8 cellular contexts compared by ENCODE assay signal in the genomic region with DNA sequence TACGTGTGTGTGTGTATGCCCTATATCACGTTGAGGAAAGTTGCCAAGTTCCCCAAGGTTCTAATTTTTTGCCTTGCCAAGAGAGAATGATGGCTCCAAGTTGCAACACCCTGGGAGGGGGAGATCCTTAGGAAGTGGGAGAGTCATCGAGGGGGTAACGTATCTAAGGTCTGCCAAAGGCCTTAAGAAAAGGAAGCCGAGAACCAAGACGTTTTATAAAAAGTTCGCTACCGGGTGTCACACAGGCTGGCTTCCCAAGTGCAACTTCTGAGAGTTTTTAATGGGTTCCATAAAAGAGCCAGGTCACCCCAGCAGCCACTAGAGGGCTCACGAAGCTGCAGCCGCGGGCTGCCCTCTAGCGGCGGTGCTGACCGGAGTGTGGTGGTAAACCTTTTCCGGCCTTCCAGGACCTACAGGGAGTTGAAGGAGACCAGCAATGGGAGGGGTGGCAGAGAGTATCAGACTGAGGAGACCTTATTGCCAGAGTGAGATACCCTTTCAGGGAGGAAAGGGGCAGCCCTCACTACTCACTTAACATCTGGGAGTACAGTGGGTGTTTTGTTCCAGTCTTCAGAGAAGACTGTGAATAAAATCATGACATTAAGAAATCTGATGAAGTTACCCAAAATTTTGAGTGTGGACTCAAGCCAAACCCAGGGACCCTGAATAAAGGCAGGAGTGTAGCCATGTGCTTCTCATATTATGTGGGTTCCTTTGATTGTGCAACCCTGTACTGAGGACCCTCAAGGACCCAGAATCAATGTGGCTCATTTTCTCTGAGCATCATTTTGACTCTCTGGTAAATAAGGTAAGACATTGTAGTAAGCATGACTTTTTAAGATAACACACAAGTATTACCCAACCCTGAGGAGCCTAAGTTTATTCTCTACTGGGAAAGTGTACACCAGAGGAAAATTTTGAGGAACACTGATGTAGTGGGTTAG. TPM values are rescaled to one million over a fixed set of nuclear protein-coding genes. Genes with fewer than 3 reads are reported as not detected.
DNase-seq lines count a peak whose midpoint lies in the region; ATAC-seq and TF ChIP-seq lines count a peak whose summit lies in the region.

No MANE protein-coding gene starts in this region.

- peak; percentile 99 for TF ChIP-seq CTCF in endothelial cell (IDR thresholded peaks at IDR 0.05; ENCODE audit: unreplicated experiment)

- H3K4me3 Mint-ChIP-seq in endothelial cell (ENCODE audit: unreplicated experiment): peak overlapping the region; percentile 85

- peak overlapping the region; percentile 86 for H3K27ac Mint-ChIP-seq in endothelial cell (ENCODE audit: unreplicated experiment)

- H3K36me3 Mint-ChIP-seq in endothelial cell (ENCODE audit: low read depth, unreplicated experiment): peaks cover 3% of the 10 kb centered on the region

- no peaks in the 10 kb centered on the region for H3K9me3 Mint-ChIP-seq in endothelial cell (ENCODE audit: unreplicated experiment)

- DNase-seq in D341Med (ENCODE audit: low spot score) (peak; percentile 85), HT1080 (ENCODE audit: low read depth) (peak; percentile 91), endothelial cell (ENCODE audit: low spot score) (peak; percentile 93), middle frontal gyrus (ENCODE audit: extremely low spot score, low spot score) (peak; percentile 77)
- DNase-seq in NK-92 treated with Interleukin-12 subunit alpha and Interleukin-12 subunit beta, amount 100 ng/mL, for 24 hours (lab: John Stamatoyannopoulos, UW): peak; percentile 81
- peak; percentile 94 for DNase-seq in activated CD8-positive, alpha-beta memory T cell treated with anti-CD3 and anti-CD28 coated beads for 24 hours
- DNase-seq in stimulated activated CD8-positive, alpha-beta memory T cell treated with anti-CD3 and anti-CD28 coated beads, Interleukin-2, amount 100 ng/mL, for 1 hour (ENCODE audit: low read depth in 2 of 2): peak; percentile 72 to 75

- peak; percentile 68 for ATAC-seq in GM21367 (IDR thresholded peaks at IDR 0.05; ENCODE audit: unreplicated experiment)

- peaks cover 5% of the 10 kb centered on the region for H3K27me3 Mint-ChIP-seq in endothelial cell (ENCODE audit: unreplicated experiment)

- H3K4me1 Mint-ChIP-seq in endothelial cell (ENCODE audit: unreplicated experiment): peaks cover 17% of the 10 kb centered on the region

RNA-seq across cellular contexts. Expression of a gene that starts 2.5 kb away (rescaled TPM):
- total RNA-seq in HT1080 (2014; rRNA removed; shearing (Covaris generic)): 3.2 and 4.6 TPM in 2 replicates
- 4.2 and 5.6 TPM in 2 replicates for polyA plus RNA-seq in HT1080 (2015; cell fraction: cytosol; rRNA removed)
- 6.7 and 7.2 TPM in 2 replicates for polyA plus RNA-seq in HT1080 (2015; cell fraction: nucleus; rRNA removed)
- 37.7 TPM for total RNA-seq in endothelial cell (ENCODE audit: unreplicated experiment)

Comparison
In these comparisons a context has a peak if more than half of its experiments do, and no peak if none do; other contexts are left out.
1. Peak in every context shown above with its lines: DNase-seq and ATAC-seq.